8 cellular contexts compared by ENCODE assay signal in the genomic region with DNA sequence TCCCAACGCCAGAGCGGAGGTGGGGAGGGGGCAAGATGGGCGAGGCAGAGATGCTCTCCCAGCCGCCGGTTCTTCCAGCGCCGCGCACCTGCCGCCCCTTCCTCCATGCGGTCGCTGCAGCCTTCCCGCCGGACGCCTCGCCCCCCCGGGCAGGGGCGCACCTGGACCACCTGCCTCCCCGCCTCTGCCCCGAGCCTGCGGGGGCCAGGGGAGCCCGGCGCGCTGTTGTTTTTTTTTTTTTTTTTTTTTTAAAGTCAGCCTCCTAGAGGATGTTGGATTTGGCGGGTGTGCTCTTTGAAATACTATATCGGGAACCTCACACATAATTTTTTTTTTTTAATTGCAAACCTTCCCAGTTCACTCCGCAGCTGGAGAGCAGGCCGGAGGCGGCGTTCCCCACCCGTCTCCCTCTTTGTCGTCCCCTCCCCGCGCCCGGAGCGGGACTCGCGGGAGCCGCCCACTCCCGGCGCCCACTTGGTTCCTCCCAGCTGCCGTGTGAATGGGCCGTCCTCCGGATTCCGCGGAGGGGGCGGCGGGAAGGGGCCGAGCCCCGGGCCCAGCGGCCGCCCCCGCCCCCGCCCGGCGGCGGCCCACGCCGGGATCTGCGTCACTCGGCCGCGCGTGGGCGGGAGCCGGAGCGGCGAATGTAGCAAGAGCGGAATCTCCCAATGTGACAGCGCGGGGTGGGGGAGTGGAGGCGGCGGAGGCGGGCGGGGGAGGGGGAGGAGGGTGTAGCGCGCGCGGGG. TPM values are rescaled to one million over a fixed set of nuclear protein-coding genes. Genes with fewer than 3 reads are reported as not detected.
DNase-seq lines count a peak whose midpoint lies in the region; ATAC-seq and TF ChIP-seq lines count a peak whose summit lies in the region.

No MANE protein-coding gene starts in this region.

- DNase-seq in ELF-1 (ENCODE audit: low read depth, low spot score) (peak; percentile 69), GOT3 (lab: John Stamatoyannopoulos, UW) (peak; percentile 41), LoVo (ENCODE audit: low spot score) (peak; percentile 85), SJCRH30 (peak; percentile 96 to 97), nucleus accumbens (lab: John Stamatoyannopoulos, UW) (peak; percentile 49 to 97 (median 88)), superior temporal gyrus (ENCODE audit: extremely low spot score) (peak; percentile 88)
- DNase-seq in activated naive CD4-positive, alpha-beta T cell treated with Interleukin-2 at 50 U/mL for 16 hours: peak; percentile 81

- TF ChIP-seq EP300 in gastroesophageal sphincter (IDR thresholded peaks at IDR 0.05): no peak

- peak; percentile 93 for ATAC-seq in gastroesophageal sphincter

- no peaks in the 10 kb centered on the region for H3K9me3 ChIP-seq in SJCRH30 (replicated peaks)
- no peaks in the 10 kb centered on the region for H3K9me3 ChIP-seq in gastroesophageal sphincter

- H3K27me3 ChIP-seq in SJCRH30 (no peaks in the 10 kb centered on the region), gastroesophageal sphincter (no peaks in the 10 kb centered on the region)

- TF ChIP-seq CTCF in gastroesophageal sphincter (IDR thresholded peaks at IDR 0.05): no peak

- H3K4me1 ChIP-seq in SJCRH30: peaks cover 26% of the 10 kb centered on the region
- peaks cover 3 to 61% (median 8%) of the 10 kb centered on the region in 3 donors for H3K4me1 ChIP-seq in gastroesophageal sphincter

- 0% methylated on average over 3 to 20 of the region's 78 CpGs for WGBS in gastroesophageal sphincter (ENCODE audit: low coverage in 1 of 2), 2 donors

- H3K27ac ChIP-seq in SJCRH30 (peak overlapping the region; percentile 25; the same call in 1 of the 2 replicates), gastroesophageal sphincter (peak overlapping the region; percentile 90 to 99 (median 96))

- TF ChIP-seq POLR2A in gastroesophageal sphincter (IDR thresholded peaks at IDR 0.05): peak; percentile 56 to 63

- H3K4me3 ChIP-seq in SJCRH30: peak overlapping the region; percentile 100
- H3K4me3 ChIP-seq in gastroesophageal sphincter: peak overlapping the region; percentile 66 to 76

- H3K36me3 ChIP-seq in SJCRH30 (no peaks in the 10 kb centered on the region), gastroesophageal sphincter (no peaks in the 10 kb centered on the region)

RNA-seq across cellular contexts. Expression of gene NAB1, which starts 0.4 kb away (rescaled TPM):
- total RNA-seq in SJCRH30 (2014; rRNA removed; shearing (Covaris generic)): 130 and 137 TPM in 2 replicates
- total RNA-seq in gastroesophageal sphincter: 10 to 100 TPM; 50.9 to 98.5 (median 73.8) TPM

Comparison
In these comparisons a context has a peak if more than half of its experiments do, and no peak if none do; other contexts are left out.
1. Peak in every context shown above with its lines: DNase-seq, ATAC-seq, H3K4me3 ChIP-seq and H3K27ac ChIP-seq.
2. DNase-seq: peak in every context shown above with its lines; median percentile 96 in SJCRH30; 88 in nucleus accumbens; 88 in superior temporal gyrus; 85 in LoVo; 81 in activated naive CD4-positive, alpha-beta T cell treated with Interleukin-2 at 50 U/mL for 16 hours; 69 in ELF-1; 41 in GOT3.